22 cellular contexts compared by ENCODE assay signal in the genomic region with DNA sequence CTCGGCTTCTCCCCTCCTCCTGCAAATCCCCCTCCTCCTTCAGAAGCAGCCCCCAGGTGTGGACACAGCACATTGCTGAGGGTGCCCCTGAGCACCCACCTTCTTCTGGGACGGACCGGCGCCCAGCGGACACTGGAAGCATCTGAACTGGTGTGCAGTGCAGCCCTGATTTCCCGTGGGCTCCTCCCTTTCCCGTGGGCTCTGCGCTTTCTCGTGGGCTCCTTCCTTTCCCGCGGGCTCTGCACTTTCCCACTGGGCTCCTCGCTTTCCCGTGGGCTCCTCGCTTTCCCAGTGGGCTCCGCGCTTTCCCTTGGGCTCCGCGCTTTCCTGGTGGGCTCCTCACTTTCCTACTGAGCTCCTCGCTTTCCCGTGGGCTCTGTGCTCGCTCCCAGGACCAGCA.
"Had no signal": no experiment of that assay in that cellular context is flagged by ENCODE, and none has a peak within 500 bp of the region (broad histone marks: within the 10 kb centered on the region; RNA-seq: fewer than 3 reads in every experiment).

No MANE protein-coding gene starts in this region.

- H3K9me3 ChIP-seq: breast epithelium, MG63 had no signal

- H3K36me3 ChIP-seq: breast epithelium, MG63 had no signal

- H3K4me1 Mint-ChIP-seq: activated CD4-positive, alpha-beta T cell treated with anti-CD3 and anti-CD28 coated beads, Interleukin-2, amount 10 ng/mL, durations not matched to agents 7 days and 5 days; activated naive CD4-positive, alpha-beta T cell treated with anti-CD3 and anti-CD28 coated beads, Interleukin-2, amount 50 U/mL, for 24 hours; T-cell had no signal

- H3K27me3 Mint-ChIP-seq: activated CD4-positive, alpha-beta memory T cell treated with anti-CD3 and anti-CD28 coated beads for 36 hours; activated CD4-positive, alpha-beta T cell treated with anti-CD3 and anti-CD28 coated beads, Interleukin-2, amount 10 ng/mL, durations not matched to agents 7 days and 5 days; activated naive CD4-positive, alpha-beta T cell treated with anti-CD3 and anti-CD28 coated beads, Interleukin-2, amount 50 U/mL, for 24 hours; T-cell had no signal

- H3K9me3 Mint-ChIP-seq: activated CD4-positive, alpha-beta memory T cell treated with anti-CD3 and anti-CD28 coated beads for 36 hours; activated CD4-positive, alpha-beta T cell treated with anti-CD3 and anti-CD28 coated beads, Interleukin-2, amount 10 ng/mL, durations not matched to agents 7 days and 5 days; activated naive CD4-positive, alpha-beta T cell treated with anti-CD3 and anti-CD28 coated beads, Interleukin-2, amount 50 U/mL, for 24 hours; activated T-cell treated with anti-CD3 and anti-CD28 coated beads, Interleukin-2, amount 50 U/mL, for 72 hours; T-cell had no signal

- H3K27ac Mint-ChIP-seq: activated CD4-positive, alpha-beta memory T cell treated with anti-CD3 and anti-CD28 coated beads for 36 hours; activated CD4-positive, alpha-beta T cell treated with anti-CD3 and anti-CD28 coated beads, Interleukin-2, amount 10 ng/mL, durations not matched to agents 7 days and 5 days; activated naive CD4-positive, alpha-beta T cell treated with anti-CD3 and anti-CD28 coated beads, Interleukin-2, amount 50 U/mL, for 24 hours; activated T-cell treated with anti-CD3 and anti-CD28 coated beads, Interleukin-2, amount 50 U/mL, for 72 hours; T-cell had no signal

- H3K27ac ChIP-seq: breast epithelium had no signal

- H3K4me1 ChIP-seq: breast epithelium had no signal

- H3K4me3 Mint-ChIP-seq: activated CD4-positive, alpha-beta memory T cell treated with anti-CD3 and anti-CD28 coated beads for 36 hours; activated CD4-positive, alpha-beta T cell treated with anti-CD3 and anti-CD28 coated beads, Interleukin-2, amount 10 ng/mL, durations not matched to agents 7 days and 5 days; activated naive CD4-positive, alpha-beta T cell treated with anti-CD3 and anti-CD28 coated beads, Interleukin-2, amount 50 U/mL, for 24 hours; T-cell had no signal

- H3K4me3 ChIP-seq: breast epithelium, MG63 had no signal

- DNase-seq: activated CD4-positive, alpha-beta memory T cell treated with anti-CD3 and anti-CD28 coated beads for 36 hours; activated CD4-positive, alpha-beta T cell treated with anti-CD3 and anti-CD28 coated beads, Interleukin-2, amount 10 ng/mL, durations not matched to agents 7 days and 5 days; activated CD4-positive, CD25-positive, alpha-beta regulatory T cell; activated CD8-positive, alpha-beta memory T cell treated with anti-CD3 and anti-CD28 coated beads for 24 hours; activated T-cell treated with anti-CD3 and anti-CD28 coated beads, Interleukin-2, amount 50 U/mL, for 72 hours; aorta; caudate nucleus; MG63; MV-4-11; NCI-H1092 treated with DMSO at 0.1 percent for 48 hours; NCI-H1417 treated with DMSO at 0.1 percent for 48 hours; NCI-H1694 treated with DMSO at 0.1 percent for 48 hours; NCI-H2081; NCI-H510A treated with DMSO at 0.1 percent for 48 hours; NCI-H69; SIG-M5; T-cell; T-helper 2 cell; T1000 had no signal

- H3K27me3 ChIP-seq: MG63 had no signal

- H3K36me3 Mint-ChIP-seq: activated CD4-positive, alpha-beta memory T cell treated with anti-CD3 and anti-CD28 coated beads for 36 hours; activated naive CD4-positive, alpha-beta T cell treated with anti-CD3 and anti-CD28 coated beads, Interleukin-2, amount 50 U/mL, for 24 hours; T-cell had no signal

- FAIRE-seq: TTC549 had no signal

- ATAC-seq: T-cell had no signal
